In the genomic region with DNA sequence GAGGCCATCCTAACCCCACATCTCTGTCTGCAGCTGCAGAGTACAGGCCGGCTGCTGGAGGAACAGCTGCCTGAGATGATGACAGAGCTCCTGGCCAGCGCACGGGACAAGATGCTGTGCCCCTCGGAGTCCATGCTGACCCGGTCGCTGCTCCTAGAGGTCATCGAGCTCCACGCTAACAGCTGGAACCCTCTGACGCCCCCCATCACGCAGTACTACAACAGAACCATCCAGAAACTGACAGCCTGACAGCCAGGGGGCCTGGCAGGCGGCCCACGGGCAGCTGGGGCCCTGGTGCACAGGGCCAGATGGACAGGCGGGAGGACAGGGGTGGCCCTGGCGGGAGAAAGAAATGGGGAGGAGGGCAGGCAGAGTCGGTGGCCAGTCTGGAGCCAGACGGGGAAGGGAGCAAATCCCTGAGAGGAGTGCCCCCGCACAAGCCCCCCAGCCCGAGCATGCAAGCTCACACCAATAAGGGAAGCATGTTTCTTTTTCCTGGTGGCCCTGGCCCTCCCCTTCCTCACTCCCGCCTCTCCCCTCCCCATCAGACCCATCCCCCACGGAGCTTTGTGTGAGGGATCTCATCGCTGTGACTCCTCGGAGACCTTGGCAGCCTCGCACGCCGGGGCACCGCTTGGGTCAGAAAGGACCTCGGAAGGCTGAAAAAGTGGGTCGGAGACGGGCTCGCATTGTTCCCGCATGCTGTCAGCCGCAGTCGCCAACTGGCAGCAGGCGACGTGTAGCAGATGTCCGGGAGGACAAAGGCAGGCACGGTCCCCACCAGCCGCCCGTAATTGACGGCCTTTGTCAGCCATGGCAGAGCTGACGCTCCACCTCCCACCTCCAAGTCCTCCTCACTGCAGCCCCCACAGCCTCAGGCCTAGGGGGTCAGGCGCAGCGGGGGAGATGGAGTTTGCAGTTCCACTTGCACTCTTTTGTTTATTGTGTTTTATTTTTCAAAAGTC, we compare ENCODE assay signal across 12 cellular contexts.
DNase-seq lines count a peak whose midpoint lies in the region; ATAC-seq and TF ChIP-seq lines count a peak whose summit lies in the region.
"Had no signal": no experiment of that assay in that cellular context is flagged by ENCODE, and none has a peak within 500 bp of the region (broad histone marks: within the 10 kb centered on the region; RNA-seq: fewer than 3 reads in every experiment).

No MANE protein-coding gene starts in this region.

- peaks cover 16% of the 10 kb centered on the region for H3K36me3 Mint-ChIP-seq in neural progenitor cell
- H3K36me3 Mint-ChIP-seq: CD4-positive, CD25-positive, alpha-beta regulatory T cell; memory B cell had no signal

- no peak overlapping the region for H2AFZ ChIP-seq in neural progenitor cell (replicated peaks)

- peaks cover 27% of the 10 kb centered on the region for H3F3A ChIP-seq in neural progenitor cell (ENCODE audit: low read depth)

- H3K27ac ChIP-seq in RWPE2 (ENCODE audit: poor library complexity, severe bottlenecking), result no peak overlapping the region
- peak overlapping the region; percentile 11 for H3K27ac ChIP-seq in neural progenitor cell

- H4K20me1 ChIP-seq in neural progenitor cell (ENCODE audit: low read depth), result peaks cover 7% of the 10 kb centered on the region

- H3K36me3 ChIP-seq in ES-I3 (ENCODE audit: insufficient read depth, low read length) (no peaks in the 10 kb centered on the region), RWPE2 (ENCODE audit: low read depth) (no peaks in the 10 kb centered on the region), neural progenitor cell (no peaks in the 10 kb centered on the region)

- no peak for TF ChIP-seq CTCF in RWPE2 (IDR thresholded peaks at IDR 0.05; ENCODE audit: poor library complexity, severe bottlenecking)
- TF ChIP-seq CTCF in neural progenitor cell (IDR thresholded peaks at IDR 0.05), result no peak

- no peaks in the 10 kb centered on the region for H3K79me2 ChIP-seq in neural progenitor cell (ENCODE audit: low read depth)

- H3K4me3 ChIP-seq in RWPE2 (ENCODE audit: severe bottlenecking) (no peak overlapping the region), neural progenitor cell (no peak overlapping the region)
- H3K4me3 ChIP-seq: tibial nerve had no signal

- H3K9me3 Mint-ChIP-seq in neural progenitor cell, result peaks cover 4% of the 10 kb centered on the region
- H3K9me3 Mint-ChIP-seq: memory B cell had no signal

- peaks cover 40% of the 10 kb centered on the region for H3K4me1 ChIP-seq in ES-I3 (ENCODE audit: insufficient read depth, low read length)
- no peaks in the 10 kb centered on the region for H3K4me1 ChIP-seq in RWPE2 (ENCODE audit: insufficient read depth, poor library complexity, severe bottlenecking)
- H3K4me1 ChIP-seq in neural progenitor cell, result peaks cover 27% of the 10 kb centered on the region

- H3K27ac Mint-ChIP-seq in neural progenitor cell, result peak overlapping the region; percentile 98
- H3K27ac Mint-ChIP-seq: memory B cell had no signal

- peaks cover 14% of the 10 kb centered on the region for H3K27me3 Mint-ChIP-seq in neural progenitor cell (ENCODE audit: insufficient read depth, low read depth)
- H3K27me3 Mint-ChIP-seq: CD4-positive, CD25-positive, alpha-beta regulatory T cell; memory B cell had no signal

- DNase-seq in RWPE2 (ENCODE audit: low spot score) (peak; percentile 47), Right ventricle myocardium superior (no peak), neural progenitor cell (ENCODE audit: low spot score) (peak; percentile 92)
- DNase-seq: CD4-positive, CD25-positive, alpha-beta regulatory T cell; NCI-H187 had no signal

- ATAC-seq in RWPE2 (ENCODE audit: low read depth) (no peak), Right ventricle myocardium superior (ENCODE audit: poor library complexity) (peak; percentile 25), HG02870 (IDR thresholded peaks at IDR 0.05; ENCODE audit: unreplicated experiment) (no peak), GM18867 (IDR thresholded peaks at IDR 0.05; ENCODE audit: unreplicated experiment) (no peak), GM21576 (IDR thresholded peaks at IDR 0.05; ENCODE audit: unreplicated experiment) (no peak), HG03469 (IDR thresholded peaks at IDR 0.05; ENCODE audit: unreplicated experiment) (no peak)

- peaks cover 53% of the 10 kb centered on the region for H3K4me1 Mint-ChIP-seq in neural progenitor cell

- peak overlapping the region; percentile 76 for H3K4me3 Mint-ChIP-seq in neural progenitor cell
- H3K4me3 Mint-ChIP-seq: CD4-positive, CD25-positive, alpha-beta regulatory T cell; memory B cell had no signal

- H3K4me2 ChIP-seq in neural progenitor cell, result peak overlapping the region; percentile 63

- H3K9ac ChIP-seq in ES-I3 (ENCODE audit: low read depth, low read length) (0 out of 2 replicates have a peak overlapping the region, but pooled peaks have one; percentile 11), neural progenitor cell (no peak overlapping the region)

- H3K9me3 ChIP-seq in ES-I3 (ENCODE audit: control insufficient read depth, insufficient read depth, low read length), result no peaks in the 10 kb centered on the region
- no peaks in the 10 kb centered on the region for H3K9me3 ChIP-seq in RWPE2 (ENCODE audit: severe bottlenecking)
- H3K9me3 ChIP-seq in neural progenitor cell (ENCODE audit: low read depth), result no peaks in the 10 kb centered on the region
- H3K9me3 ChIP-seq: tibial nerve had no signal

- intact Hi-C loops in Right ventricle myocardium superior (cut with DNase I), result no loop called here

- no peaks in the 10 kb centered on the region for H3K27me3 ChIP-seq in RWPE2 (ENCODE audit: insufficient read depth, poor library complexity, severe bottlenecking)
- H3K27me3 ChIP-seq in neural progenitor cell, result no peaks in the 10 kb centered on the region
- H3K27me3 ChIP-seq: tibial nerve had no signal
